14 cellular contexts compared by ENCODE assay signal in genomic region chr7:148114807-148115206, GRCh38.
DNase-seq lines count a peak whose midpoint lies in the region; ATAC-seq and TF ChIP-seq lines count a peak whose summit lies in the region.
"Had no signal": no experiment of that assay in that cellular context is flagged by ENCODE, and none has a peak within 500 bp of the region (broad histone marks: within the 10 kb centered on the region; RNA-seq: fewer than 3 reads in every experiment).

No MANE protein-coding gene starts in this region.

- H4K20me1 ChIP-seq in SK-N-SH (ENCODE audit: insufficient read depth), result no peaks in the 10 kb centered on the region

- H3K4me1 ChIP-seq in SK-N-SH (ENCODE audit: control insufficient read depth in 1 of 2, insufficient read depth in 2 of 2, low read depth in 1 of 2, low read length in 1 of 2) (peaks cover 0 to 7% of the 10 kb centered on the region in 2 experiments; a peak in 2 of 4 replicates), gastroesophageal sphincter (no peaks in the 10 kb centered on the region)

- no peak overlapping the region for H2AFZ ChIP-seq in SK-N-SH (ENCODE audit: low read depth)

- H3K36me3 ChIP-seq in SK-N-SH (replicated peaks in 1 of 2; ENCODE audit: control insufficient read depth in 1 of 2, insufficient read depth in 2 of 2, low read length in 1 of 2), result no peaks in the 10 kb centered on the region
- H3K36me3 ChIP-seq in gastroesophageal sphincter, result no peaks in the 10 kb centered on the region

- H3K4me3 ChIP-seq in SK-N-SH (ENCODE audit: low read depth in 2 of 2, low read length in 1 of 2) (no peak overlapping the region), gastroesophageal sphincter (no peak overlapping the region)

- H3F3A ChIP-seq in SK-N-SH (replicated peaks; ENCODE audit: insufficient read depth), result no peaks in the 10 kb centered on the region

- TF ChIP-seq EP300 in SK-N-SH (IDR thresholded peaks at IDR 0.05; ENCODE audit: borderline replicate concordance in 1 of 2, low read depth in 1 of 2, low read length in 1 of 2) (peak in 1 of 2 experiments; percentile 94; a peak in 2 of 4 replicates), gastroesophageal sphincter (IDR thresholded peaks at IDR 0.05) (no peak)

- H3K27ac ChIP-seq in SK-N-SH (ENCODE audit: low read depth in 2 of 2, low read length in 1 of 2) (peak overlapping the region in 1 of 2 experiments; percentile 67; a peak in 1 of 4 replicates), gastroesophageal sphincter (no peak overlapping the region)
- H3K27ac ChIP-seq: C4-2B had no signal

- 13% methylated on average over 3 of the region's 3 CpGs for WGBS in SK-N-SH (ENCODE audit: low lambda C conversion rate)
- WGBS in gastroesophageal sphincter (ENCODE audit: low coverage in 1 of 2), 2 donors, result 70 to 78% methylated on average over 3 of the region's 3 CpGs

- TF ChIP-seq POLR2A in gastroesophageal sphincter (IDR thresholded peaks at IDR 0.05), result no peak

- peak; percentile 11; the same call in 1 of the 2 replicates for TF ChIP-seq RAD21 in SK-N-SH (IDR thresholded peaks at IDR 0.05; ENCODE audit: low read length)

- peak; percentile 70 for DNase-seq in SK-N-SH
- DNase-seq in inferior parietal cortex (ENCODE audit: extremely low spot score), result peak; percentile 30
- DNase-seq in putamen (ENCODE audit: low spot score), result peak; percentile 21
- DNase-seq: ACHN; AML-193; Caco-2; CD4-positive, alpha-beta T cell; DMS79; GDM1; H9 had no signal

- no peak overlapping the region for H3K9ac ChIP-seq in SK-N-SH

- ATAC-seq in HG02623 (IDR thresholded peaks at IDR 0.05; ENCODE audit: unreplicated experiment), result no peak
- ATAC-seq in GM18858 (IDR thresholded peaks at IDR 0.05; ENCODE audit: unreplicated experiment), result no peak
- no peak for ATAC-seq in gastroesophageal sphincter

- POLR2A ChIA-PET in SK-N-SH (lab: Yijun Ruan, JAX), result no interaction called here

- H3K9me3 ChIP-seq in SK-N-SH, result no peaks in the 10 kb centered on the region
- H3K9me3 ChIP-seq in gastroesophageal sphincter, result no peaks in the 10 kb centered on the region
- H3K9me3 ChIP-seq: Caco-2 had no signal

- H3K79me2 ChIP-seq in SK-N-SH (ENCODE audit: insufficient read depth), result no peaks in the 10 kb centered on the region

- CTCF ChIA-PET in SK-N-SH (lab: Yijun Ruan, JAX), result interaction anchor here (0.9 to 2.9 kb wide), 7 partner anchors 10 to 683 kb away, joined by 3 to 20 read pairs (median 3); no protein-coding TSS in a partner anchor

- TF ChIP-seq CTCF in SK-N-SH (IDR thresholded peaks at IDR 0.05) (no peak), gastroesophageal sphincter (IDR thresholded peaks at IDR 0.05) (no peak)

- no peaks in the 10 kb centered on the region for H3K9me2 ChIP-seq in SK-N-SH

- H3K27me3 ChIP-seq in SK-N-SH (ENCODE audit: insufficient read depth) (no peaks in the 10 kb centered on the region), gastroesophageal sphincter (no peaks in the 10 kb centered on the region)

- H3K4me2 ChIP-seq in SK-N-SH, result no peak overlapping the region

TF ChIP-seq in SK-N-SH, 30 proteins besides CTCF, POLR2A, EP300 and RAD21:
- TF ChIP-seq USF1 (IDR thresholded peaks at IDR 0.05; ENCODE audit: borderline replicate concordance, low read depth) (no peak; the same call in 1 of the 2 replicates), GATA2 (CRISPR knock-in tag; IDR thresholded peaks at IDR 0.05) (peak; percentile 91), RXRA (IDR thresholded peaks at IDR 0.05; ENCODE audit: borderline replicate concordance, low read depth) (no peak), RCOR1 (IDR thresholded peaks at IDR 0.05; ENCODE audit: low read length) (peak; percentile 88; the same call in 1 of the 2 replicates), TCF12 (IDR thresholded peaks at IDR 0.05) (peak; percentile 44; the same call in 1 of the 2 replicates), TAF1 (IDR thresholded peaks at IDR 0.05; ENCODE audit: borderline replicate concordance, low read depth, low read length) (no peak), EZH2phosphoT487 (IDR thresholded peaks at IDR 0.05; ENCODE audit: borderline replicate concordance, low read depth) (no peak), TEAD4 (IDR thresholded peaks at IDR 0.05; ENCODE audit: borderline replicate concordance, insufficient read depth) (0 out of 2 replicates have a peak, but pooled peaks have one; percentile 21), CHD2 (IDR thresholded peaks at IDR 0.05; ENCODE audit: low read length, partially characterized antibody) (peak; percentile 64), NFIC (IDR thresholded peaks at IDR 0.05; ENCODE audit: borderline replicate concordance) (no peak)
